ENCODE assay signal across 13 cellular contexts in genomic region chr14:23984891-23985607, GRCh38. TPM values are rescaled to one million over a fixed set of nuclear protein-coding genes. Genes with fewer than 3 reads are reported as not detected.
DNase-seq lines count a peak whose midpoint lies in the region; ATAC-seq and TF ChIP-seq lines count a peak whose summit lies in the region.
"Had no signal": no experiment of that assay in that cellular context is flagged by ENCODE, and none has a peak within 500 bp of the region (broad histone marks: within the 10 kb centered on the region; RNA-seq: fewer than 3 reads in every experiment).

No MANE protein-coding gene starts in this region.

- H3K27ac ChIP-seq in adrenal gland = no peak overlapping the region
- H3K27ac ChIP-seq: BLaER1 had no signal

- TF ChIP-seq CTCF in adrenal gland (IDR thresholded peaks at IDR 0.05) = no peak

- H3K36me3 ChIP-seq in adrenal gland (replicated peaks in 1 of 2) = no peaks in the 10 kb centered on the region

- no peaks in the 10 kb centered on the region for H3K27me3 ChIP-seq in adrenal gland
- H3K27me3 ChIP-seq: BLaER1 had no signal

- DNase-seq in A172 (ENCODE audit: low spot score) (peak; percentile 8), H4 (ENCODE audit: low spot score) (peak; percentile 12), adrenal gland (peak in 5 of 7 donors; percentile 46 to 68 (median 51)), left cardiac atrium (no peak), SW 1271 (lab: John Stamatoyannopoulos, UW) (no peak)
- no peak for DNase-seq in activated CD4-positive, alpha-beta T cell treated with anti-CD3 and anti-CD28 coated beads, Interleukin-2, amount 50 U/mL, for 1 hour
- DNase-seq: amygdala, islet precursor cell, NCI-H1436 treated with DMSO at 0.1 percent for 48 hours, nephron progenitor cell had no signal

- no peaks in the 10 kb centered on the region for H3K9me3 ChIP-seq in adrenal gland (replicated peaks in 1 of 3)
- H3K9me3 ChIP-seq: BLaER1 had no signal

- intact Hi-C loops in adrenal gland (cut with DNase I) = no loop called here
- intact Hi-C loops in left cardiac atrium (cut with DNase I) = no loop called here

- no peak overlapping the region for H3K4me3 ChIP-seq in adrenal gland
- H3K4me3 ChIP-seq: BLaER1 had no signal

- peaks cover 7 to 20% of the 10 kb centered on the region in 2 donors for H3K4me1 ChIP-seq in adrenal gland (replicated peaks in 1 of 2)

- peak; percentile 31 to 69 for ATAC-seq in left cardiac atrium
- no peak for ATAC-seq in HG02870 (IDR thresholded peaks at IDR 0.05; ENCODE audit: unreplicated experiment)
- no peak for ATAC-seq in GM19463 (IDR thresholded peaks at IDR 0.05; ENCODE audit: unreplicated experiment)

- 54 to 72% (median 62%) methylated on average over 2 to 4 of the region's 4 CpGs for WGBS in adrenal gland, 4 donors

- TF ChIP-seq POLR2A in adrenal gland (IDR thresholded peaks at IDR 0.05) = no peak

RNA-seq across cellular contexts. Expression of gene DHRS4L2, which starts 3.7 kb away (rescaled TPM):
- total RNA-seq in A172 (2014; rRNA removed; shearing (Covaris generic)) = 6.9 TPM in 2 replicates
- 5.5 and 12.0 TPM in 2 replicates for total RNA-seq in H4 (2014; rRNA removed; shearing (Covaris generic))
- total RNA-seq in adrenal gland (10 to 100 TPM; 14.8 to 56.4 (median 33.0) TPM), left cardiac atrium (10 to 100 TPM; 11.8 to 18.9 TPM)
- polyA plus RNA-seq in adrenal gland = 10 to 100 TPM; 41.5 to 52.3 (median 45.7) TPM

RNA-seq across cellular contexts. Expression of gene DHRS4, which starts 31.5 kb away (rescaled TPM):
- 29.5 and 32.3 TPM in 2 replicates for total RNA-seq in A172 (2014; rRNA removed; shearing (Covaris generic))
- total RNA-seq in H4 (2014; rRNA removed; shearing (Covaris generic)) = 28.8 and 40.5 TPM in 2 replicates
- total RNA-seq in adrenal gland (10 to 100 TPM; 33.1 to 77.5 (median 47.7) TPM), left cardiac atrium (10 to 100 TPM; 20.5 to 25.3 TPM)
- polyA plus RNA-seq in adrenal gland = 10 to 100 TPM; 41.0 to 53.3 (median 52.7) TPM

Comparison
In these comparisons a context has a peak if more than half of its experiments do, and no peak if none do; other contexts are left out.
1. DNase-seq: peak in A172 (single experiment), H4 (single experiment) and adrenal gland (5 of 7); none in left cardiac atrium (single experiment), activated CD4-positive, alpha-beta T cell treated with anti-CD3 and anti-CD28 coated beads, Interleukin-2, amount 50 U/mL, for 1 hour (single experiment) and SW 1271 (0 of 2).
2. ATAC-seq: peak in left cardiac atrium (2 of 2); none in HG02870 (single experiment) and GM19463 (single experiment).